ENCODE assay signal across 16 cellular contexts in genomic region chr21:35044770-35045538, GRCh38. TPM values are rescaled to one million over a fixed set of nuclear protein-coding genes. Genes with fewer than 3 reads are reported as not detected.
DNase-seq lines count a peak whose midpoint lies in the region; ATAC-seq, FAIRE-seq and TF ChIP-seq lines count a peak whose summit lies in the region.
"Had no signal": no experiment of that assay in that cellular context is flagged by ENCODE, and none has a peak within 500 bp of the region (broad histone marks: within the 10 kb centered on the region; RNA-seq: fewer than 3 reads in every experiment).

No MANE protein-coding gene starts in this region.

- CTCF ChIA-PET in CD4-positive, alpha-beta T cell (lab: Charles Lee): interaction anchor here (1.3 to 1.9 kb wide), 3 partner anchors 33 to 155 kb away, joined by 4 to 6 read pairs (median 5); no protein-coding TSS in a partner anchor
- CTCF ChIA-PET in activated CD8-positive, alpha-beta memory T cell treated with anti-CD3 and anti-CD28 coated beads, Interleukin-2, amount 10 ng/mL, durations not matched to agents 7 days and 5 days (lab: Charles Lee): interaction anchor here (1.3 to 12.3 kb wide), 5 partner anchors 18 to 154 kb away, joined by 4 to 128 read pairs (median 11); no protein-coding TSS in a partner anchor
- CTCF ChIA-PET in naive thymus-derived CD4-positive, alpha-beta T cell (lab: Charles Lee): interaction anchor here (1.1 to 1.5 kb wide), 4 partner anchors 11 to 109 kb away, joined by 3 to 5 read pairs (median 3); no protein-coding TSS in a partner anchor

- H3K27ac ChIP-seq in CD4-positive, alpha-beta T cell (ENCODE audit: low read depth, low read length): peak overlapping the region; percentile 93
- H3K27ac ChIP-seq in naive thymus-derived CD4-positive, alpha-beta T cell (ENCODE audit: low read depth, low read length): peak overlapping the region; percentile 77
- no peak overlapping the region for H3K27ac ChIP-seq in prostate gland
- H3K27ac ChIP-seq: gastroesophageal sphincter, SJCRH30 had no signal

- peak overlapping the region; percentile 76 for H3K4me3 ChIP-seq in naive thymus-derived CD4-positive, alpha-beta T cell (ENCODE audit: low read length)
- no peak overlapping the region for H3K4me3 ChIP-seq in prostate gland
- H3K4me3 ChIP-seq: gastroesophageal sphincter, GM23338, SJCRH30 had no signal

- H3K4me1 Mint-ChIP-seq in CD4-positive, alpha-beta T cell (ENCODE audit: low read depth): peaks cover 91% of the 10 kb centered on the region
- H3K4me1 Mint-ChIP-seq in IgD-negative memory B cell: peaks cover 60 to 82% (median 82%) of the 10 kb centered on the region in 3 donors
- peaks cover 93% of the 10 kb centered on the region for H3K4me1 Mint-ChIP-seq in activated CD8-positive, alpha-beta memory T cell treated with anti-CD3 and anti-CD28 coated beads, Interleukin-2, amount 10 ng/mL, durations not matched to agents 7 days and 5 days
- H3K4me1 Mint-ChIP-seq in naive thymus-derived CD4-positive, alpha-beta T cell: peaks cover 51 to 87% (median 71%) of the 10 kb centered on the region in 7 donors

- WGBS in prostate gland: 87% methylated on average over 8 of the region's 8 CpGs

- no peak for ATAC-seq in CD4-positive, alpha-beta T cell (ENCODE audit: poor library complexity)
- ATAC-seq in activated CD8-positive, alpha-beta memory T cell treated with anti-CD3 and anti-CD28 coated beads, Interleukin-2, amount 10 ng/mL, durations not matched to agents 7 days and 5 days: peak; percentile 10
- ATAC-seq in naive thymus-derived CD4-positive, alpha-beta T cell: no peak
- ATAC-seq: gastroesophageal sphincter, GM23338 had no signal

- no peak for FAIRE-seq in H54 (lab: Jason Lieb, UNC)

- intact Hi-C loops in CD4-positive, alpha-beta T cell (cut with DNase I, micrococcal nuclease): loop anchor here (1.0 to 5.0 kb wide), 7 partner anchors 18 to 182 kb away; no protein-coding TSS in a partner anchor
- intact Hi-C loops in naive thymus-derived CD4-positive, alpha-beta T cell (cut with micrococcal nuclease): loop anchor here (1.0 to 5.0 kb wide), 8 partner anchors 8 to 1022 kb away; partner anchors contain the start of gene RCAN1 (in 1 of the 2)
- intact Hi-C loops in prostate gland (cut with DNase I): no loop called here

- peaks cover 0 to 8% (median 0%) of the 10 kb centered on the region in 3 experiments for H3K36me3 ChIP-seq in naive thymus-derived CD4-positive, alpha-beta T cell (ENCODE audit: control insufficient read depth in 2 of 3, insufficient read depth in 3 of 3, low read length in 3 of 3)
- no peaks in the 10 kb centered on the region for H3K36me3 ChIP-seq in prostate gland
- H3K36me3 ChIP-seq: gastroesophageal sphincter had no signal

- POLR2A ChIA-PET in CD4-positive, alpha-beta T cell (lab: Charles Lee): interaction anchor here (0.8 to 11.6 kb wide), 7 partner anchors 13 to 158 kb away, joined by 3 to 227 read pairs (median 8); no protein-coding TSS in a partner anchor
- POLR2A ChIA-PET in naive thymus-derived CD4-positive, alpha-beta T cell (lab: Charles Lee): interaction anchor here (0.6 to 5.7 kb wide), 14 partner anchors 9 to 182 kb away, joined by 3 to 46 read pairs (median 8); no protein-coding TSS in a partner anchor

- TF ChIP-seq CTCF in CD4-positive, alpha-beta T cell (IDR thresholded peaks at IDR 0.05): no peak
- no peak for TF ChIP-seq CTCF in prostate gland (IDR thresholded peaks at IDR 0.05)

- DNase-seq in CD4-positive, alpha-beta T cell: no peak
- DNase-seq in activated CD8-positive, alpha-beta memory T cell treated with anti-CD3 and anti-CD28 coated beads, Interleukin-2, amount 10 ng/mL, durations not matched to agents 7 days and 5 days: peak; percentile 62
- no peak for DNase-seq in naive thymus-derived CD4-positive, alpha-beta T cell
- no peak for DNase-seq in middle frontal gyrus (ENCODE audit: extremely low spot score, low spot score)
- no peak for DNase-seq in prostate gland (ENCODE audit: low spot score)
- DNase-seq in H54 (ENCODE audit: insufficient read length, low spot score): no peak
- no peak for DNase-seq in RPMI8226
- DNase-seq: activated CD4-positive, alpha-beta T cell treated with anti-CD3 and anti-CD28 coated beads for 1 hour; aorta; NCI-H1417; NCI-H524 treated with DMSO at 0.1 percent for 48 hours; SJCRH30; stimulated activated CD8-positive, alpha-beta memory T cell treated with anti-CD3 and anti-CD28 coated beads, Interleukin-4, amount 100 ng/mL, for 48 hours had no signal

- H3K4me3 Mint-ChIP-seq in CD4-positive, alpha-beta T cell: peak overlapping the region; percentile 96
- peak overlapping the region; percentile 84 to 98 (median 91) for H3K4me3 Mint-ChIP-seq in IgD-negative memory B cell
- peak overlapping the region; percentile 88 for H3K4me3 Mint-ChIP-seq in activated CD8-positive, alpha-beta memory T cell treated with anti-CD3 and anti-CD28 coated beads, Interleukin-2, amount 10 ng/mL, durations not matched to agents 7 days and 5 days
- H3K4me3 Mint-ChIP-seq in naive thymus-derived CD4-positive, alpha-beta T cell: peak overlapping the region; percentile 90 to 99 (median 97)
- H3K4me3 Mint-ChIP-seq: GM23338 had no signal

- H3K27me3 ChIP-seq in CD4-positive, alpha-beta T cell (ENCODE audit: control insufficient read depth, insufficient read depth, low read length): no peaks in the 10 kb centered on the region
- H3K27me3 ChIP-seq in naive thymus-derived CD4-positive, alpha-beta T cell (ENCODE audit: control insufficient read depth in 2 of 2, insufficient read depth in 2 of 2, low read length in 2 of 2): no peaks in the 10 kb centered on the region
- H3K27me3 ChIP-seq in prostate gland (replicated peaks; ENCODE audit: insufficient read depth): no peaks in the 10 kb centered on the region
- H3K27me3 ChIP-seq: gastroesophageal sphincter, SJCRH30 had no signal

- TF ChIP-seq POLR2A in prostate gland (IDR thresholded peaks at IDR 0.05) (no peak), H54 (IDR thresholded peaks at IDR 0.05; ENCODE audit: low read depth, low read length) (no peak)

- H3K9me3 Mint-ChIP-seq in CD4-positive, alpha-beta T cell: no peaks in the 10 kb centered on the region
- no peaks in the 10 kb centered on the region for H3K9me3 Mint-ChIP-seq in IgD-negative memory B cell
- no peaks in the 10 kb centered on the region for H3K9me3 Mint-ChIP-seq in activated CD8-positive, alpha-beta memory T cell treated with anti-CD3 and anti-CD28 coated beads, Interleukin-2, amount 10 ng/mL, durations not matched to agents 7 days and 5 days (ENCODE audit: low read depth)
- peaks cover 0 to 12% (median 0%) of the 10 kb centered on the region in 11 donors for H3K9me3 Mint-ChIP-seq in naive thymus-derived CD4-positive, alpha-beta T cell

- peak overlapping the region; percentile 97 for H3K27ac Mint-ChIP-seq in CD4-positive, alpha-beta T cell
- peak overlapping the region; percentile 73 to 91 (median 78) for H3K27ac Mint-ChIP-seq in IgD-negative memory B cell
- H3K27ac Mint-ChIP-seq in activated CD8-positive, alpha-beta memory T cell treated with anti-CD3 and anti-CD28 coated beads, Interleukin-2, amount 10 ng/mL, durations not matched to agents 7 days and 5 days: peak overlapping the region; percentile 96
- peak overlapping the region; percentile 93 to 100 (median 98) for H3K27ac Mint-ChIP-seq in naive thymus-derived CD4-positive, alpha-beta T cell
- H3K27ac Mint-ChIP-seq: GM23338 had no signal

- no peaks in the 10 kb centered on the region for H3K9me3 ChIP-seq in CD4-positive, alpha-beta T cell (ENCODE audit: control insufficient read depth, low read length)
- H3K9me3 ChIP-seq in naive thymus-derived CD4-positive, alpha-beta T cell (ENCODE audit: control insufficient read depth in 2 of 3, low read length in 3 of 3): no peaks in the 10 kb centered on the region
- no peaks in the 10 kb centered on the region for H3K9me3 ChIP-seq in prostate gland
- H3K9me3 ChIP-seq: gastroesophageal sphincter, SJCRH30 had no signal

- H3K4me1 ChIP-seq in naive thymus-derived CD4-positive, alpha-beta T cell (ENCODE audit: control insufficient read depth in 2 of 2, insufficient read depth in 2 of 2, low read length in 2 of 2): peaks cover 59 to 65% of the 10 kb centered on the region in 2 donors
- H3K4me1 ChIP-seq in prostate gland (replicated peaks): no peaks in the 10 kb centered on the region

- no peaks in the 10 kb centered on the region for H3K27me3 Mint-ChIP-seq in CD4-positive, alpha-beta T cell
- peaks cover 4% of the 10 kb centered on the region for H3K27me3 Mint-ChIP-seq in IgD-negative memory B cell
- peaks cover 3% of the 10 kb centered on the region for H3K27me3 Mint-ChIP-seq in activated CD8-positive, alpha-beta memory T cell treated with anti-CD3 and anti-CD28 coated beads, Interleukin-2, amount 10 ng/mL, durations not matched to agents 7 days and 5 days
- peaks cover 0 to 3% (median 0%) of the 10 kb centered on the region in 5 donors for H3K27me3 Mint-ChIP-seq in naive thymus-derived CD4-positive, alpha-beta T cell

- H3K36me3 Mint-ChIP-seq in CD4-positive, alpha-beta T cell (ENCODE audit: low read depth): peaks cover 89% of the 10 kb centered on the region
- H3K36me3 Mint-ChIP-seq in IgD-negative memory B cell: peaks cover 4% of the 10 kb centered on the region
- peaks cover 26% of the 10 kb centered on the region for H3K36me3 Mint-ChIP-seq in activated CD8-positive, alpha-beta memory T cell treated with anti-CD3 and anti-CD28 coated beads, Interleukin-2, amount 10 ng/mL, durations not matched to agents 7 days and 5 days
- peaks cover 6 to 59% (median 34%) of the 10 kb centered on the region in 5 donors for H3K36me3 Mint-ChIP-seq in naive thymus-derived CD4-positive, alpha-beta T cell

RNA-seq across cellular contexts. Expression of gene RUNX1, which starts 4.1 kb away (rescaled TPM):
- total RNA-seq in CD4-positive, alpha-beta T cell: 10 to 100 TPM; 71.7 to 74.3 TPM
- polyA plus RNA-seq in IgD-negative memory B cell: 9.2 TPM
- total RNA-seq in activated CD8-positive, alpha-beta memory T cell treated with anti-CD3 and anti-CD28 coated beads, Interleukin-2, amount 10 ng/mL, durations not matched to agents 7 days and 5 days: 10 to 100 TPM; 23.3 to 35.3 TPM
- 100 to 1,000 TPM in 1 of 5 experiments, 10 to 100 TPM in 4; 55.3 to 154 (median 98.5) TPM for total RNA-seq in naive thymus-derived CD4-positive, alpha-beta T cell
- 10 to 100 TPM; 27.9 to 42.8 TPM for polyA plus RNA-seq in naive thymus-derived CD4-positive, alpha-beta T cell
- total RNA-seq in prostate gland: 10 to 100 TPM; 23.0 to 25.8 TPM

Comparison
In these comparisons a context has a peak if more than half of its experiments do, and no peak if none do; other contexts are left out.
1. H3K27ac ChIP-seq: peak in CD4-positive, alpha-beta T cell (single experiment) and naive thymus-derived CD4-positive, alpha-beta T cell (single experiment); none in prostate gland (0 of 2).
2. Peak in every context shown above with its lines, with median percentiles within 50 percentile points of each other: H3K27ac Mint-ChIP-seq and H3K4me3 Mint-ChIP-seq.